Comparison of ENCODE assay signal across 8 cellular contexts in genomic region chr7:27155816-27156507, GRCh38. TPM values are rescaled to one million over a fixed set of nuclear protein-coding genes. Genes with fewer than 3 reads are reported as not detected.
DNase-seq lines count a peak whose midpoint lies in the region; TF ChIP-seq lines count a peak whose summit lies in the region.

No MANE protein-coding gene starts in this region.

- H3K4me1 Mint-ChIP-seq in CD4-positive, alpha-beta memory T cell = peaks cover 30 to 83% (median 49%) of the 10 kb centered on the region in 4 donors
- peaks cover 26% of the 10 kb centered on the region for H3K4me1 Mint-ChIP-seq in activated T-helper 1 cell treated with anti-CD3 and anti-CD28 coated beads, Interleukin-12 subunit alpha, Interleukin-12 subunit beta, Interleukin-2, Interleukin-4 antibody, amounts not matched to agents 30 ng/mL and 10 ng/mL and 1 ng/mL, durations not matched to agents 14 hours and 24 hours and 36 hours (ENCODE audit: low read depth)

- H3K4me2 ChIP-seq in Karpas-422 (ENCODE audit: low read depth, low read length, poor library complexity, severe bottlenecking) (peak overlapping the region; percentile 77), neural cell (ENCODE audit: low read length) (no peak overlapping the region)

- peak overlapping the region; percentile 78 for H3K9ac ChIP-seq in Karpas-422 (ENCODE audit: low read length)
- H3K9ac ChIP-seq in colonic mucosa (ENCODE audit: low read depth in 2 of 2, low read length in 2 of 2) = peak overlapping the region; percentile 80 to 100
- H3K9ac ChIP-seq in neural cell (ENCODE audit: low read length) = no peak overlapping the region

- intact Hi-C loops in CD4-positive, alpha-beta memory T cell (cut with micrococcal nuclease) = no loop called here
- intact Hi-C loops in colonic mucosa (cut with DNase I) = no loop called here
- intact Hi-C loops in activated T-helper 1 cell treated with anti-CD3 and anti-CD28 coated beads, Interleukin-12 subunit alpha, Interleukin-12 subunit beta, Interleukin-2, Interleukin-4 antibody, amounts not matched to agents 30 ng/mL and 10 ng/mL and 1 ng/mL, durations not matched to agents 14 hours and 24 hours and 36 hours (cut with micrococcal nuclease) = loop anchor here (2.0 kb wide), 1 partner anchor 17 kb away; no protein-coding TSS in a partner anchor

- no peak overlapping the region for H3K27ac ChIP-seq in CD4-positive, alpha-beta memory T cell (ENCODE audit: low read depth, low read length)
- H3K27ac ChIP-seq in Karpas-422 (ENCODE audit: low read length) = peak overlapping the region; percentile 75
- H3K27ac ChIP-seq in colonic mucosa = peak overlapping the region; percentile 94
- no peak overlapping the region for H3K27ac ChIP-seq in neural cell (ENCODE audit: low read length)

- CTCF ChIA-PET in CD4-positive, alpha-beta memory T cell (lab: Charles Lee; ENCODE audit: partially characterized antibody) = interaction anchor here (1.1 to 1.5 kb wide), 4 partner anchors 40 to 787 kb away, joined by 3 to 5 read pairs (median 4); no protein-coding TSS in a partner anchor

- peaks cover 54% of the 10 kb centered on the region for H3K4me1 ChIP-seq in CD4-positive, alpha-beta memory T cell (ENCODE audit: insufficient read depth, low read length)
- peaks cover 52% of the 10 kb centered on the region for H3K4me1 ChIP-seq in Karpas-422 (ENCODE audit: low read length)
- peaks cover 16% of the 10 kb centered on the region for H3K4me1 ChIP-seq in colonic mucosa

- peak in 2 of 5 donors; percentile 42 to 45 for DNase-seq in CD4-positive, alpha-beta memory T cell
- peak; percentile 86 for DNase-seq in Karpas-422
- peak; percentile 70 for DNase-seq in colonic mucosa
- DNase-seq in stimulated activated naive CD4-positive, alpha-beta T cell (lab: John Stamatoyannopoulos, UW) = no peak
- no peak for DNase-seq in NCI-H748 (lab: John Stamatoyannopoulos, UW; ENCODE audit: unreplicated experiment)
- no peak for DNase-seq in activated T-helper 1 cell treated with anti-CD3 and anti-CD28 coated beads, Interleukin-12 subunit alpha, Interleukin-12 subunit beta, Interleukin-2, Interleukin-4 antibody, amounts not matched to agents 30 ng/mL and 10 ng/mL and 1 ng/mL, durations not matched to agents 14 hours and 24 hours and 36 hours (ENCODE audit: low spot score)
- no peak for DNase-seq in activated CD4-positive, alpha-beta T cell treated with anti-CD3 and anti-CD28 coated beads, Interleukin-2, amount 50 U/mL, for 48 hours

- H3K9me3 ChIP-seq in CD4-positive, alpha-beta memory T cell (ENCODE audit: control insufficient read depth in 1 of 2, low read length in 2 of 2) = no peaks in the 10 kb centered on the region
- H3K9me3 ChIP-seq in Karpas-422 (ENCODE audit: low read length) (no peaks in the 10 kb centered on the region), colonic mucosa (no peaks in the 10 kb centered on the region), neural cell (ENCODE audit: low read length) (peaks cover 37% of the 10 kb centered on the region)

- peaks cover 91% of the 10 kb centered on the region for H3K27me3 ChIP-seq in CD4-positive, alpha-beta memory T cell (ENCODE audit: insufficient read depth, low read length)
- no peaks in the 10 kb centered on the region for H3K27me3 ChIP-seq in Karpas-422 (ENCODE audit: low read length)
- H3K27me3 ChIP-seq in colonic mucosa = peaks cover 4% of the 10 kb centered on the region
- peaks cover 99% of the 10 kb centered on the region for H3K27me3 ChIP-seq in neural cell (ENCODE audit: insufficient read depth, low read depth, low read length)

- H3K36me3 ChIP-seq in CD4-positive, alpha-beta memory T cell (ENCODE audit: insufficient read depth, low read length) = no peaks in the 10 kb centered on the region
- H3K36me3 ChIP-seq in Karpas-422 (ENCODE audit: insufficient read depth, low read length) (no peaks in the 10 kb centered on the region), colonic mucosa (no peaks in the 10 kb centered on the region), neural cell (ENCODE audit: insufficient read depth, low read length) (no peaks in the 10 kb centered on the region)

- H3K79me2 ChIP-seq in Karpas-422 (ENCODE audit: low read length) = no peaks in the 10 kb centered on the region
- no peaks in the 10 kb centered on the region for H3K79me2 ChIP-seq in neural cell (replicated peaks; ENCODE audit: insufficient read depth, low read length)

- TF ChIP-seq RAD21 in neural cell (conservative IDR thresholded peaks at IDR 0.05) = no peak

- no peaks in the 10 kb centered on the region for H3F3A ChIP-seq in neural cell (ENCODE audit: insufficient read depth, low read length, poor library complexity, severe bottlenecking)

- no peak for TF ChIP-seq EP300 in neural cell (conservative IDR thresholded peaks at IDR 0.05; ENCODE audit: poor library complexity, severe bottlenecking)

- peak overlapping the region in 7 of 8 donors; percentile 38 to 88 (median 74) for H3K4me3 Mint-ChIP-seq in CD4-positive, alpha-beta memory T cell
- no peak overlapping the region for H3K4me3 Mint-ChIP-seq in activated T-helper 1 cell treated with anti-CD3 and anti-CD28 coated beads, Interleukin-12 subunit alpha, Interleukin-12 subunit beta, Interleukin-2, Interleukin-4 antibody, amounts not matched to agents 30 ng/mL and 10 ng/mL and 1 ng/mL, durations not matched to agents 14 hours and 24 hours and 36 hours

- POLR2A ChIA-PET in CD4-positive, alpha-beta memory T cell (lab: Charles Lee; ENCODE audit: partially characterized antibody) = interaction anchor here (0.6 to 1.1 kb wide), 2 partner anchors 17 to 376 kb away, joined by 3 read pairs; no protein-coding TSS in a partner anchor

- H2AFZ ChIP-seq in Karpas-422 (ENCODE audit: low read length) (peak overlapping the region; percentile 96), neural cell (ENCODE audit: low read depth, low read length) (no peak overlapping the region)

- H3K36me3 Mint-ChIP-seq in CD4-positive, alpha-beta memory T cell = peaks cover 0 to 3% of the 10 kb centered on the region in 2 donors
- no peaks in the 10 kb centered on the region for H3K36me3 Mint-ChIP-seq in activated T-helper 1 cell treated with anti-CD3 and anti-CD28 coated beads, Interleukin-12 subunit alpha, Interleukin-12 subunit beta, Interleukin-2, Interleukin-4 antibody, amounts not matched to agents 30 ng/mL and 10 ng/mL and 1 ng/mL, durations not matched to agents 14 hours and 24 hours and 36 hours (ENCODE audit: low read depth)

- peaks cover 0 to 43% (median 0%) of the 10 kb centered on the region in 8 donors for H3K9me3 Mint-ChIP-seq in CD4-positive, alpha-beta memory T cell
- no peaks in the 10 kb centered on the region for H3K9me3 Mint-ChIP-seq in activated T-helper 1 cell treated with anti-CD3 and anti-CD28 coated beads, Interleukin-12 subunit alpha, Interleukin-12 subunit beta, Interleukin-2, Interleukin-4 antibody, amounts not matched to agents 30 ng/mL and 10 ng/mL and 1 ng/mL, durations not matched to agents 14 hours and 24 hours and 36 hours

- peaks cover 75 to 80% of the 10 kb centered on the region in 2 donors for H3K27me3 Mint-ChIP-seq in CD4-positive, alpha-beta memory T cell
- peaks cover 81% of the 10 kb centered on the region for H3K27me3 Mint-ChIP-seq in activated T-helper 1 cell treated with anti-CD3 and anti-CD28 coated beads, Interleukin-12 subunit alpha, Interleukin-12 subunit beta, Interleukin-2, Interleukin-4 antibody, amounts not matched to agents 30 ng/mL and 10 ng/mL and 1 ng/mL, durations not matched to agents 14 hours and 24 hours and 36 hours (ENCODE audit: insufficient read depth)

- no peaks in the 10 kb centered on the region for H3K9me2 ChIP-seq in Karpas-422 (replicated peaks; ENCODE audit: insufficient read depth, low read length)
- no peaks in the 10 kb centered on the region for H3K9me2 ChIP-seq in neural cell (ENCODE audit: insufficient read depth, low read length)

- H3K4me3 ChIP-seq in CD4-positive, alpha-beta memory T cell (ENCODE audit: low read length in 2 of 2) = no peak overlapping the region
- peak overlapping the region; percentile 69 for H3K4me3 ChIP-seq in Karpas-422 (ENCODE audit: low read length)
- H3K4me3 ChIP-seq in colonic mucosa = peak overlapping the region; percentile 49
- peak overlapping the region; percentile 25 for H3K4me3 ChIP-seq in neural cell (ENCODE audit: low read length)

- TF ChIP-seq CTCF in colonic mucosa (IDR thresholded peaks at IDR 0.05) (no peak), neural cell (IDR thresholded peaks at IDR 0.05; ENCODE audit: poor library complexity, severe bottlenecking) (no peak)

- H4K20me1 ChIP-seq in Karpas-422 (ENCODE audit: insufficient read depth, low read depth, low read length) (no peaks in the 10 kb centered on the region), neural cell (ENCODE audit: insufficient read depth) (no peaks in the 10 kb centered on the region)

- peak overlapping the region in 5 of 7 donors; percentile 36 to 93 (median 88) for H3K27ac Mint-ChIP-seq in CD4-positive, alpha-beta memory T cell
- no peak overlapping the region for H3K27ac Mint-ChIP-seq in activated T-helper 1 cell treated with anti-CD3 and anti-CD28 coated beads, Interleukin-12 subunit alpha, Interleukin-12 subunit beta, Interleukin-2, Interleukin-4 antibody, amounts not matched to agents 30 ng/mL and 10 ng/mL and 1 ng/mL, durations not matched to agents 14 hours and 24 hours and 36 hours

RNA-seq across cellular contexts. Expression of gene HOXA7, which starts 0.5 kb away (rescaled TPM):
- not detected for total RNA-seq in CD4-positive, alpha-beta memory T cell
- not detected for polyA plus RNA-seq in CD4-positive, alpha-beta memory T cell
- 7.5 and 10.2 TPM in 2 replicates for total RNA-seq in Karpas-422 (2014; rRNA removed; shearing (Covaris generic); ENCODE audit: low replicate concordance)
- total RNA-seq in colonic mucosa = 10 to 100 TPM; 21.9 to 24.4 TPM
- not detected in 2 replicates for polyA plus RNA-seq in neural cell
- not detected in 2 replicates for polyA minus RNA-seq in neural cell
- total RNA-seq in activated T-helper 1 cell treated with anti-CD3 and anti-CD28 coated beads, Interleukin-12 subunit alpha, Interleukin-12 subunit beta, Interleukin-2, Interleukin-4 antibody, amounts not matched to agents 30 ng/mL and 10 ng/mL and 1 ng/mL, durations not matched to agents 14 hours and 24 hours and 36 hours = not detected in 2 replicates

RNA-seq across cellular contexts. Expression of gene HOXA3, which starts 3.6 kb away (rescaled TPM):
- total RNA-seq in CD4-positive, alpha-beta memory T cell = not detected
- under 1 TPM in 1 of 2 donors, not detected in 1; 0.07 TPM for polyA plus RNA-seq in CD4-positive, alpha-beta memory T cell
- 1.3 TPM in 2 replicates for total RNA-seq in Karpas-422 (2014; rRNA removed; shearing (Covaris generic); ENCODE audit: low replicate concordance)
- 10 to 100 TPM; 13.3 to 14.1 TPM for total RNA-seq in colonic mucosa
- not detected in 2 replicates for polyA plus RNA-seq in neural cell
- polyA minus RNA-seq in neural cell = not detected in 2 replicates
- not detected in 2 replicates for total RNA-seq in activated T-helper 1 cell treated with anti-CD3 and anti-CD28 coated beads, Interleukin-12 subunit alpha, Interleukin-12 subunit beta, Interleukin-2, Interleukin-4 antibody, amounts not matched to agents 30 ng/mL and 10 ng/mL and 1 ng/mL, durations not matched to agents 14 hours and 24 hours and 36 hours

RNA-seq across cellular contexts. Expression of gene HOXA6, which starts 8.4 kb away (rescaled TPM):
- total RNA-seq in CD4-positive, alpha-beta memory T cell = not detected
- polyA plus RNA-seq in CD4-positive, alpha-beta memory T cell = not detected
- 3.4 and 8.4 TPM in 2 replicates for total RNA-seq in Karpas-422 (2014; rRNA removed; shearing (Covaris generic); ENCODE audit: low replicate concordance)
- total RNA-seq in colonic mucosa = 10 to 100 TPM; 10.9 to 29.6 TPM
- polyA plus RNA-seq in neural cell = not detected in 2 replicates
- polyA minus RNA-seq in neural cell = not detected in 2 replicates
- not detected in 2 replicates for total RNA-seq in activated T-helper 1 cell treated with anti-CD3 and anti-CD28 coated beads, Interleukin-12 subunit alpha, Interleukin-12 subunit beta, Interleukin-2, Interleukin-4 antibody, amounts not matched to agents 30 ng/mL and 10 ng/mL and 1 ng/mL, durations not matched to agents 14 hours and 24 hours and 36 hours

RNA-seq across cellular contexts. Expression of gene HOXA9, which starts 9.4 kb away (rescaled TPM):
- not detected for total RNA-seq in CD4-positive, alpha-beta memory T cell
- not detected for polyA plus RNA-seq in CD4-positive, alpha-beta memory T cell
- not detected in 2 replicates for total RNA-seq in Karpas-422 (2014; rRNA removed; shearing (Covaris generic); ENCODE audit: low replicate concordance)
- 10 to 100 TPM; 19.5 to 22.1 TPM for total RNA-seq in colonic mucosa
- polyA plus RNA-seq in neural cell = not detected in 2 replicates
- polyA minus RNA-seq in neural cell = not detected in 2 replicates
- not detected in 2 replicates for total RNA-seq in activated T-helper 1 cell treated with anti-CD3 and anti-CD28 coated beads, Interleukin-12 subunit alpha, Interleukin-12 subunit beta, Interleukin-2, Interleukin-4 antibody, amounts not matched to agents 30 ng/mL and 10 ng/mL and 1 ng/mL, durations not matched to agents 14 hours and 24 hours and 36 hours

RNA-seq across cellular contexts. Expression of gene HOXA5, which starts 12.5 kb away (rescaled TPM):
- not detected for total RNA-seq in CD4-positive, alpha-beta memory T cell
- polyA plus RNA-seq in CD4-positive, alpha-beta memory T cell = not detected
- total RNA-seq in Karpas-422 (2014; rRNA removed; shearing (Covaris generic); ENCODE audit: low replicate concordance) = 3.6 and 4.1 TPM in 2 replicates
- 10 to 100 TPM in 1 of 2 donors, 1 to 10 TPM in 1; 9.6 to 18.7 TPM for total RNA-seq in colonic mucosa
- polyA plus RNA-seq in neural cell = not detected in 2 replicates
- not detected in 2 replicates for polyA minus RNA-seq in neural cell
- total RNA-seq in activated T-helper 1 cell treated with anti-CD3 and anti-CD28 coated beads, Interleukin-12 subunit alpha, Interleukin-12 subunit beta, Interleukin-2, Interleukin-4 antibody, amounts not matched to agents 30 ng/mL and 10 ng/mL and 1 ng/mL, durations not matched to agents 14 hours and 24 hours and 36 hours = not detected in 2 replicates

Comparison
In these comparisons a context has a peak if more than half of its experiments do, and no peak if none do; other contexts are left out.
1. DNase-seq: peak in Karpas-422 (single experiment) and colonic mucosa (single experiment); none in stimulated activated naive CD4-positive, alpha-beta T cell (0 of 6), NCI-H748 (single experiment), activated T-helper 1 cell treated with anti-CD3 and anti-CD28 coated beads, Interleukin-12 subunit alpha, Interleukin-12 subunit beta, Interleukin-2, Interleukin-4 antibody, amounts not matched to agents 30 ng/mL and 10 ng/mL and 1 ng/mL, durations not matched to agents 14 hours and 24 hours and 36 hours (single experiment) and activated CD4-positive, alpha-beta T cell treated with anti-CD3 and anti-CD28 coated beads, Interleukin-2, amount 50 U/mL, for 48 hours (0 of 2).
2. H3K27ac ChIP-seq: peak in Karpas-422 (single experiment) and colonic mucosa (single experiment); none in CD4-positive, alpha-beta memory T cell (single experiment) and neural cell (single experiment).
3. H3K4me3 ChIP-seq: peak in Karpas-422 (single experiment), colonic mucosa (single experiment) and neural cell (single experiment); none in CD4-positive, alpha-beta memory T cell (0 of 2).